Comparison of ENCODE assay signal across 25 cellular contexts in genomic region chr11:112005422-112006094, GRCh38.
"Had no signal": no experiment of that assay in that cellular context is flagged by ENCODE, and none has a peak within 500 bp of the region (broad histone marks: within the 10 kb centered on the region; RNA-seq: fewer than 3 reads in every experiment).

No MANE protein-coding gene starts in this region.

- H3K27me3 Mint-ChIP-seq: progenitor cell of endocrine pancreas had no signal

- H3K9me3 Mint-ChIP-seq: effector memory CD8-positive, alpha-beta T cell; memory B cell; stimulated activated memory B cell treated with anti-CD40 and anti-IgM and Interleukin-4, amounts not matched to agents 10 μg/mL and 1 μg/mL and 100 μg/mL, for 72 hours had no signal

- H3K4me3 ChIP-seq: gastroesophageal sphincter, heart right ventricle, lung, neural progenitor cell, right atrium auricular region, sigmoid colon, spleen, thoracic aorta, tibial nerve, upper lobe of right lung, uterus had no signal

- H3K79me2 ChIP-seq: parathyroid adenoma had no signal

- H3K4me3 Mint-ChIP-seq: effector memory CD8-positive, alpha-beta T cell; memory B cell; naive thymus-derived CD4-positive, alpha-beta T cell; nephron; neural progenitor cell; stimulated activated memory B cell treated with anti-CD40 and anti-IgM and Interleukin-4, amounts not matched to agents 10 μg/mL and 1 μg/mL and 100 μg/mL, for 72 hours had no signal

- H3K27ac ChIP-seq: foreskin keratinocyte, heart right ventricle, neural progenitor cell, parathyroid adenoma, right atrium auricular region, sigmoid colon, spleen, thoracic aorta, tibial nerve, upper lobe of right lung, uterus had no signal

- DNase-seq: cortex of kidney; effector memory CD8-positive, alpha-beta T cell; erythroblast; foreskin keratinocyte; heart right ventricle; naive thymus-derived CD4-positive, alpha-beta T cell; sigmoid colon; spleen; stimulated activated CD4-positive, alpha-beta T cell treated with anti-CD3 and anti-CD28 coated beads, Interleukin-4, amount 100 ng/mL, for 4 hours; stimulated activated naive CD8-positive, alpha-beta T cell treated with anti-CD3 and anti-CD28 coated beads, Interleukin-15, Interleukin-2, amounts not matched to agents 100 U/mL and 50 U/mL, for 24 hours; upper lobe of right lung; uterus had no signal

- H3K4me1 ChIP-seq: foreskin keratinocyte, gastroesophageal sphincter, neural progenitor cell, parathyroid adenoma, sigmoid colon, spleen, tibial nerve, upper lobe of right lung, uterus had no signal

- H2AFZ ChIP-seq: neural progenitor cell, parathyroid adenoma had no signal

- H3K4me1 Mint-ChIP-seq: naive thymus-derived CD4-positive, alpha-beta T cell; nephron; neural progenitor cell had no signal

- ATAC-seq: effector memory CD8-positive, alpha-beta T cell; foreskin keratinocyte; gastroesophageal sphincter; naive thymus-derived CD4-positive, alpha-beta T cell; stimulated activated memory B cell treated with anti-CD40 and anti-IgM and Interleukin-4, amounts not matched to agents 10 μg/mL and 1 μg/mL and 100 μg/mL, for 72 hours; stimulated activated naive CD8-positive, alpha-beta T cell treated with anti-CD3 and anti-CD28 coated beads, Interleukin-15, Interleukin-2, amounts not matched to agents 100 U/mL and 50 U/mL, for 24 hours; upper lobe of right lung had no signal

- H3K27ac Mint-ChIP-seq: effector memory CD8-positive, alpha-beta T cell; memory B cell; nephron; neural progenitor cell; progenitor cell of endocrine pancreas; stimulated activated memory B cell treated with anti-CD40 and anti-IgM and Interleukin-4, amounts not matched to agents 10 μg/mL and 1 μg/mL and 100 μg/mL, for 72 hours had no signal

- H3K9me3 ChIP-seq: right atrium auricular region, sigmoid colon, spleen, thoracic aorta, upper lobe of right lung had no signal

- FAIRE-seq: endometrium, islet of Langerhans had no signal

- H3K27me3 ChIP-seq: gastroesophageal sphincter, heart right ventricle, neural progenitor cell, right atrium auricular region, sigmoid colon, tibial nerve, upper lobe of right lung, uterus had no signal

- H3K9ac ChIP-seq: neural progenitor cell, parathyroid adenoma had no signal

- H3K36me3 Mint-ChIP-seq: memory B cell; stimulated activated memory B cell treated with anti-CD40 and anti-IgM and Interleukin-4, amounts not matched to agents 10 μg/mL and 1 μg/mL and 100 μg/mL, for 72 hours had no signal

- H3K36me3 ChIP-seq: neural progenitor cell, spleen, uterus had no signal

- H3K4me2 ChIP-seq: neural progenitor cell had no signal
